In genomic region chr12:18751866-18752265, GRCh38 we compare ENCODE assay signal across 2 cellular contexts.
TF ChIP-seq lines count a peak whose summit lies in the region.

No MANE protein-coding gene starts in this region.

TF ChIP-seq in liver, 16 proteins besides CTCF, POLR2A, EP300 and RAD21:
- TF ChIP-seq YY1 (IDR thresholded peaks at IDR 0.05): peak; percentile 20
- TF ChIP-seq HNF4A (conservative IDR thresholded peaks at IDR 0.05): peak; percentile 36 to 72
- peak in 1 of 2 donors; percentile 12 for TF ChIP-seq RXRA (IDR thresholded peaks at IDR 0.05)
- TF ChIP-seq NR2F2 (IDR thresholded peaks at IDR 0.05): no peak
- no peak for TF ChIP-seq JUND (IDR thresholded peaks at IDR 0.05)
- peak; percentile 9 for TF ChIP-seq MAX (IDR thresholded peaks at IDR 0.05)

TF ChIP-seq in HepG2, 621 proteins besides CTCF, POLR2A, EP300 and RAD21:
- no peak for TF ChIP-seq STAT5B (CRISPR knock-in tag; IDR thresholded peaks at IDR 0.05)
- TF ChIP-seq DBP (CRISPR knock-in tag; IDR thresholded peaks at IDR 0.05; ENCODE audit: not compliant biosample characterization): no peak
- TF ChIP-seq XRCC5 (optimal IDR thresholded peaks at IDR 0.05; ENCODE audit: low read length): no peak
- TF ChIP-seq ZNF800 (CRISPR knock-in tag; IDR thresholded peaks at IDR 0.05): no peak
- TF ChIP-seq ZNF382 (CRISPR knock-in tag; IDR thresholded peaks at IDR 0.05; ENCODE audit: borderline replicate concordance): no peak
- no peak for TF ChIP-seq NFKBIZ (CRISPR knock-in tag; IDR thresholded peaks at IDR 0.05)
- TF ChIP-seq FOSL1 (CRISPR knock-in tag; IDR thresholded peaks at IDR 0.05; ENCODE audit: borderline replicate concordance): no peak
- no peak for TF ChIP-seq ZZZ3 (CRISPR knock-in tag; IDR thresholded peaks at IDR 0.05; ENCODE audit: borderline replicate concordance)
- TF ChIP-seq LCORL (IDR thresholded peaks at IDR 0.05): no peak
- no peak for TF ChIP-seq LCORL (CRISPR knock-in tag; IDR thresholded peaks at IDR 0.05)
- no peak for TF ChIP-seq FOXA1 (IDR thresholded peaks at IDR 0.05)
- TF ChIP-seq FOXA1 (CRISPR knock-in tag; IDR thresholded peaks at IDR 0.05): no peak
- TF ChIP-seq ZNF792 (CRISPR knock-in tag; IDR thresholded peaks at IDR 0.05): no peak
- no peak for TF ChIP-seq ZFP82 (CRISPR knock-in tag; IDR thresholded peaks at IDR 0.05; ENCODE audit: borderline replicate concordance)
- TF ChIP-seq ZBTB46 (CRISPR knock-in tag; IDR thresholded peaks at IDR 0.05; ENCODE audit: borderline replicate concordance): no peak
- no peak for TF ChIP-seq ZNF724P (CRISPR knock-in tag; IDR thresholded peaks at IDR 0.05; ENCODE audit: borderline replicate concordance)
- TF ChIP-seq FOSL2 (CRISPR knock-in tag; IDR thresholded peaks at IDR 0.05): no peak
- TF ChIP-seq LBX2 (CRISPR knock-in tag; IDR thresholded peaks at IDR 0.05; ENCODE audit: borderline replicate concordance): no peak
- no peak for TF ChIP-seq CERS6 (CRISPR knock-in tag; IDR thresholded peaks at IDR 0.05)
- TF ChIP-seq ZNF749 (CRISPR knock-in tag; IDR thresholded peaks at IDR 0.05; ENCODE audit: borderline replicate concordance): no peak
- TF ChIP-seq ZNF432 (CRISPR knock-in tag; IDR thresholded peaks at IDR 0.05; ENCODE audit: borderline replicate concordance): no peak
